In genomic region chr17:80949451-80950421, GRCh38 we compare ENCODE assay signal across 18 cellular contexts. TPM values are rescaled to one million over a fixed set of nuclear protein-coding genes. Genes with fewer than 3 reads are reported as not detected.
A peak's percentile ranks its signal among the peaks of the same experiment; 100 is the strongest.
DNase-seq lines count a peak whose midpoint lies in the region; ATAC-seq and TF ChIP-seq lines count a peak whose summit lies in the region.
"Had no signal": no experiment of that assay in that cellular context is flagged by ENCODE, and none has a peak within 500 bp of the region (broad histone marks: within the 10 kb centered on the region; RNA-seq: fewer than 3 reads in every experiment).

No MANE protein-coding gene starts in this region.

- H3K79me2 ChIP-seq in SK-N-SH (ENCODE audit: insufficient read depth), result no peaks in the 10 kb centered on the region

- CTCF ChIA-PET in SK-N-SH (lab: Yijun Ruan, JAX), result interaction anchor here (0.7 to 1.7 kb wide), 5 partner anchors 9 to 84 kb away, joined by 3 to 7 read pairs (median 3); no protein-coding TSS in a partner anchor

- WGBS in SK-N-SH (ENCODE audit: low lambda C conversion rate), result 91% methylated on average over 38 of the region's 44 CpGs
- WGBS in sigmoid colon, 2 donors, result 94% methylated on average over 44 of the region's 44 CpGs

- no peaks in the 10 kb centered on the region for H3K27me3 ChIP-seq in H7 (ENCODE audit: control insufficient read depth, insufficient read depth, low read length)
- no peaks in the 10 kb centered on the region for H3K27me3 ChIP-seq in SK-N-SH (ENCODE audit: insufficient read depth)
- H3K27me3 ChIP-seq in sigmoid colon, result no peaks in the 10 kb centered on the region
- H3K27me3 ChIP-seq: cardiac muscle cell, gastrocnemius medialis, ovary, stomach had no signal

- no peak overlapping the region for H3K9ac ChIP-seq in SK-N-SH

- H3K4me3 ChIP-seq in H7 (ENCODE audit: insufficient read depth, low read depth, low read length) (no peak overlapping the region), SK-N-SH (ENCODE audit: low read depth in 2 of 2, low read length in 1 of 2) (no peak overlapping the region), sigmoid colon (no peak overlapping the region)
- H3K4me3 ChIP-seq: cardiac muscle cell, gastrocnemius medialis, ovary, stomach had no signal

- no peak for TF ChIP-seq EP300 in SK-N-SH (IDR thresholded peaks at IDR 0.05; ENCODE audit: borderline replicate concordance in 1 of 2, low read depth in 1 of 2, low read length in 1 of 2)
- TF ChIP-seq EP300 in sigmoid colon (IDR thresholded peaks at IDR 0.05), result no peak

- H3K4me1 ChIP-seq in SK-N-SH (ENCODE audit: control insufficient read depth in 1 of 2, insufficient read depth in 2 of 2, low read depth in 1 of 2, low read length in 1 of 2) (no peaks in the 10 kb centered on the region), sigmoid colon (peaks cover 0 to 20% (median 12%) of the 10 kb centered on the region in 4 donors)
- H3K4me1 ChIP-seq: gastrocnemius medialis, stomach had no signal

- TF ChIP-seq CTCF in SK-N-SH (IDR thresholded peaks at IDR 0.05) (no peak), sigmoid colon (IDR thresholded peaks at IDR 0.05) (peak in 2 of 4 experiments; percentile 13 to 15)

- DNase-seq in H7, result peak; percentile 84
- no peak for DNase-seq in SK-N-SH
- peak; percentile 30 for DNase-seq in left ventricle myocardium superior
- peak; percentile 62 for DNase-seq in sigmoid colon
- no peak for DNase-seq in KBM-7
- no peak for DNase-seq in globus pallidus (ENCODE audit: low spot score)
- DNase-seq: activated B cell treated with CpG ODN at 0.5 μM for 24 hours; activated CD8-positive, alpha-beta memory T cell treated with anti-CD3 and anti-CD28 coated beads, Interleukin-2, amount 50 U/mL, for 48 hours; activated naive CD8-positive, alpha-beta T cell treated with anti-CD3 and anti-CD28 coated beads for 36 hours; HCEC 1CT; islet precursor cell; NCI-H1417; stomach; T-cell had no signal

- no peaks in the 10 kb centered on the region for H3F3A ChIP-seq in SK-N-SH (replicated peaks; ENCODE audit: insufficient read depth)

- no peaks in the 10 kb centered on the region for H4K20me1 ChIP-seq in SK-N-SH (ENCODE audit: insufficient read depth)

- in situ Hi-C loops in KBM-7 (cut with MboI; ENCODE audit: low pct_unique_long_range_greater_than_20kb, low sequenced_read_pairs), result no loop called here

- TF ChIP-seq POLR2A in sigmoid colon (IDR thresholded peaks at IDR 0.05), result no peak

- no peaks in the 10 kb centered on the region for H3K9me2 ChIP-seq in SK-N-SH

- H3K4me2 ChIP-seq in SK-N-SH, result no peak overlapping the region

- H3K36me3 ChIP-seq in H7 (replicated peaks; ENCODE audit: control insufficient read depth, insufficient read depth, low read length) (no peaks in the 10 kb centered on the region; the same call in 1 of the 2 replicates), SK-N-SH (replicated peaks in 1 of 2; ENCODE audit: control insufficient read depth in 1 of 2, insufficient read depth in 2 of 2, low read length in 1 of 2) (peaks cover 3 to 33% of the 10 kb centered on the region in 2 experiments), sigmoid colon (peaks cover 4 to 53% (median 9%) of the 10 kb centered on the region in 4 donors)
- H3K36me3 ChIP-seq: ovary had no signal

- POLR2A ChIA-PET in SK-N-SH (lab: Yijun Ruan, JAX), result no interaction called here

- H3K9me3 ChIP-seq in SK-N-SH, result no peaks in the 10 kb centered on the region
- H3K9me3 ChIP-seq in sigmoid colon, result no peaks in the 10 kb centered on the region
- H3K9me3 ChIP-seq: gastrocnemius medialis, ovary, stomach had no signal

- intact Hi-C loops in left ventricle myocardium superior (cut with micrococcal nuclease), result no loop called here
- intact Hi-C loops in sigmoid colon (cut with DNase I), result no loop called here

- H3K27ac ChIP-seq in SK-N-SH (ENCODE audit: low read depth in 2 of 2, low read length in 1 of 2) (no peak overlapping the region), sigmoid colon (peak overlapping the region; percentile 1 to 67 (median 60))
- H3K27ac ChIP-seq: cardiac muscle cell, gastrocnemius medialis, ovary had no signal

- ATAC-seq in left ventricle myocardium superior, result peak; percentile 54
- ATAC-seq in HG03108 (IDR thresholded peaks at IDR 0.05; ENCODE audit: unreplicated experiment), result no peak
- ATAC-seq: gastrocnemius medialis, T-cell had no signal

- TF ChIP-seq RAD21 in SK-N-SH (IDR thresholded peaks at IDR 0.05; ENCODE audit: low read length), result peak; percentile 22; the same call in 1 of the 2 replicates

- H2AFZ ChIP-seq in SK-N-SH (ENCODE audit: low read depth), result no peak overlapping the region

TF ChIP-seq in SK-N-SH, 30 proteins besides CTCF, POLR2A, EP300 and RAD21:
- no peak for TF ChIP-seq POLR2AphosphoS5 (IDR thresholded peaks at IDR 0.05; ENCODE audit: low read depth, low read length)
- no peak for TF ChIP-seq MEF2A (IDR thresholded peaks at IDR 0.05; ENCODE audit: borderline replicate concordance, low read depth)
- no peak for TF ChIP-seq SMC3 (IDR thresholded peaks at IDR 0.05; ENCODE audit: low read depth, low read length)
- no peak for TF ChIP-seq MAX (IDR thresholded peaks at IDR 0.05; ENCODE audit: low read depth)
- no peak for TF ChIP-seq REST (IDR thresholded peaks at IDR 0.05; ENCODE audit: low read depth, low read length)
- no peak for TF ChIP-seq USF1 (IDR thresholded peaks at IDR 0.05; ENCODE audit: borderline replicate concordance, low read depth)
- TF ChIP-seq TEAD4 (IDR thresholded peaks at IDR 0.05; ENCODE audit: borderline replicate concordance, insufficient read depth), result no peak
- TF ChIP-seq FOXJ3 (CRISPR knock-in tag; IDR thresholded peaks at IDR 0.05), result no peak
- TF ChIP-seq FOSL2 (IDR thresholded peaks at IDR 0.05; ENCODE audit: borderline replicate concordance, low read depth), result no peak
- no peak for TF ChIP-seq GATA2 (CRISPR knock-in tag; IDR thresholded peaks at IDR 0.05)
- no peak for TF ChIP-seq GABPA (IDR thresholded peaks at IDR 0.05; ENCODE audit: low read depth)
- no peak for TF ChIP-seq NFIC (IDR thresholded peaks at IDR 0.05; ENCODE audit: borderline replicate concordance)
- no peak for TF ChIP-seq ZBTB33 (IDR thresholded peaks at IDR 0.05; ENCODE audit: borderline replicate concordance, low read depth)
- TF ChIP-seq TAF1 (IDR thresholded peaks at IDR 0.05; ENCODE audit: borderline replicate concordance, low read depth, low read length), result no peak
- no peak for TF ChIP-seq SIN3A (IDR thresholded peaks at IDR 0.05; ENCODE audit: borderline replicate concordance, low read depth, low read length)

RNA-seq across cellular contexts. Expression of gene CHMP6, which starts 41.9 kb away (rescaled TPM):
- 13.0 and 15.0 TPM in 2 replicates for total RNA-seq in H7 (2014; rRNA removed; shearing (Covaris generic))
- polyA plus RNA-seq in SK-N-SH (2012; rRNA removed) (44.1 and 44.3 TPM in 2 replicates), sigmoid colon (10 to 100 TPM; 36.3 to 40.4 (median 37.2) TPM)
- 39.4 and 46.0 TPM in 2 replicates for polyA plus RNA-seq in SK-N-SH (2012; cell fraction: cytosol; rRNA removed)
- 24.7 and 32.2 TPM in 2 replicates for polyA plus RNA-seq in SK-N-SH (2012; cell fraction: nucleus; rRNA removed)
- total RNA-seq in left ventricle myocardium superior (19.5 TPM), sigmoid colon (10 to 100 TPM; 15.7 to 28.2 (median 22.2) TPM)

Comparison
In these comparisons a context has a peak if more than half of its experiments do, and no peak if none do; other contexts are left out.
1. DNase-seq: peak in H7 (single experiment), left ventricle myocardium superior (single experiment) and sigmoid colon (single experiment); none in SK-N-SH (single experiment), KBM-7 (single experiment) and globus pallidus (single experiment).
2. H3K27ac ChIP-seq: peak in sigmoid colon (4 of 4); none in SK-N-SH (0 of 2).